5 cellular contexts compared by ENCODE assay signal in genomic region chr19:10112037-10112751, GRCh38.
DNase-seq lines count a peak whose midpoint lies in the region; ATAC-seq lines count a peak whose summit lies in the region.

No MANE protein-coding gene starts in this region.

- DNase-seq in NOMO-1 treated with DMSO at 0.1 percent for 48 hours (lab: John Stamatoyannopoulos, UW; ENCODE audit: unreplicated experiment) (peak; percentile 34), T1000 (lab: John Stamatoyannopoulos, UW) (no peak)
- DNase-seq in activated effector memory CD4-positive, alpha-beta T cell treated with anti-CD3 and anti-CD28 coated beads, Interleukin-2, amount 50 U/mL, for 16 hours, result peak; percentile 83
- DNase-seq in stimulated activated CD8-positive, alpha-beta memory T cell treated with anti-CD3 and anti-CD28 coated beads, Interleukin-4, amount 100 ng/mL, for 24 hours (ENCODE audit: low read depth), result peak; percentile 61

- no peak for ATAC-seq in GM21423 (IDR thresholded peaks at IDR 0.05; ENCODE audit: unreplicated experiment)
